ENCODE assay signal across 28 cellular contexts in genomic region chr9:26165426-26165825, GRCh38.
"Had no signal": no experiment of that assay in that cellular context is flagged by ENCODE, and none has a peak within 500 bp of the region (broad histone marks: within the 10 kb centered on the region; RNA-seq: fewer than 3 reads in every experiment).

No MANE protein-coding gene starts in this region.

- H3K36me3 ChIP-seq: colonic mucosa, esophagus muscularis mucosa, esophagus squamous epithelium, gastrocnemius medialis, gastroesophageal sphincter, heart left ventricle, heart right ventricle had no signal

- ATAC-seq: effector memory CD8-positive, alpha-beta T cell; esophagus mucosa; foreskin keratinocyte; gastrocnemius medialis; gastroesophageal sphincter; heart left ventricle; heart right ventricle had no signal

- H3K27ac ChIP-seq: colonic mucosa, coronary artery, dorsolateral prefrontal cortex, epithelial cell of prostate, esophagus muscularis mucosa, esophagus squamous epithelium, foreskin keratinocyte, gastrocnemius medialis, gastroesophageal sphincter, heart left ventricle, heart right ventricle had no signal

- H3K27me3 ChIP-seq: colonic mucosa, dorsolateral prefrontal cortex, esophagus muscularis mucosa, esophagus squamous epithelium, foreskin keratinocyte, gastrocnemius medialis, gastroesophageal sphincter, heart left ventricle, heart right ventricle had no signal

- H3K9me3 ChIP-seq: colonic mucosa, esophagus muscularis mucosa, esophagus squamous epithelium, gastrocnemius medialis, gastroesophageal sphincter, heart left ventricle had no signal

- H3K4me3 ChIP-seq: colonic mucosa, coronary artery, dorsolateral prefrontal cortex, esophagus muscularis mucosa, esophagus squamous epithelium, gastrocnemius medialis, gastroesophageal sphincter, heart left ventricle, heart right ventricle had no signal

- H3K4me1 ChIP-seq: colonic mucosa, esophagus squamous epithelium, foreskin keratinocyte, gastrocnemius medialis had no signal

- DNase-seq: colonic mucosa; cortex of kidney; dermis blood vessel endothelial cell; dorsolateral prefrontal cortex; effector CD4-positive, alpha-beta T cell; effector CD8-positive, alpha-beta T cell; effector memory CD4-positive, alpha-beta T cell; effector memory CD8-positive, alpha-beta T cell; endodermal cell; erythroblast; esophagus squamous epithelium; foreskin fibroblast; foreskin keratinocyte; foreskin melanocyte; gastrocnemius medialis; glutamatergic neuron; head of caudate nucleus; heart left ventricle; heart right ventricle had no signal

- FAIRE-seq: colon, endometrium, endothelial cell of umbilical vein, frontal cortex had no signal
